Comparison of ENCODE assay signal across 5 cellular contexts in the genomic region with DNA sequence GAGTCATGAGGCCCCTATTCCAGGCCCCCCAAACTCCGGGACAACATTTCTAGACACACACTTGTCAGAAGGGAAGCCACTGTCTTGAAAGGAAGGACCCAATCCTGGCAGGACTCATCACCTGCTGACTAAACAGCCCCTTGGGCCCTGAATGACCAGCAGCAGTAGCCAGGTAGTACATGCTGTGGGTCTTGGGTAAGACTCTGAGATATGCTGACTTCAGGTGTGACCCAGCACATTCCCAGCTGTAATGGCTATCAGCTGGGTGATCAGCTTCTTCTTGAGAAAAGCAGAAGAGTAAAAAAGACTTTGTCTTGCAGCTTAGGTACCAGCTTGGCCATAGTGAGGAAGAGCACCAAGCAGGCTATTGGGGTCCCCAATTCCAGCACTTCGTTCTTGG.
"Had no signal": no experiment of that assay in that cellular context is flagged by ENCODE, and none has a peak within 500 bp of the region (broad histone marks: within the 10 kb centered on the region; RNA-seq: fewer than 3 reads in every experiment).

No MANE protein-coding gene starts in this region.

- H3K27ac ChIP-seq: HL-60 had no signal

- DNase-seq: IMR-90, KBM-7 had no signal

- ATAC-seq: HepG2 had no signal

- FAIRE-seq: HepG2, HTR-8/SVneo had no signal
